In the genomic region with DNA sequence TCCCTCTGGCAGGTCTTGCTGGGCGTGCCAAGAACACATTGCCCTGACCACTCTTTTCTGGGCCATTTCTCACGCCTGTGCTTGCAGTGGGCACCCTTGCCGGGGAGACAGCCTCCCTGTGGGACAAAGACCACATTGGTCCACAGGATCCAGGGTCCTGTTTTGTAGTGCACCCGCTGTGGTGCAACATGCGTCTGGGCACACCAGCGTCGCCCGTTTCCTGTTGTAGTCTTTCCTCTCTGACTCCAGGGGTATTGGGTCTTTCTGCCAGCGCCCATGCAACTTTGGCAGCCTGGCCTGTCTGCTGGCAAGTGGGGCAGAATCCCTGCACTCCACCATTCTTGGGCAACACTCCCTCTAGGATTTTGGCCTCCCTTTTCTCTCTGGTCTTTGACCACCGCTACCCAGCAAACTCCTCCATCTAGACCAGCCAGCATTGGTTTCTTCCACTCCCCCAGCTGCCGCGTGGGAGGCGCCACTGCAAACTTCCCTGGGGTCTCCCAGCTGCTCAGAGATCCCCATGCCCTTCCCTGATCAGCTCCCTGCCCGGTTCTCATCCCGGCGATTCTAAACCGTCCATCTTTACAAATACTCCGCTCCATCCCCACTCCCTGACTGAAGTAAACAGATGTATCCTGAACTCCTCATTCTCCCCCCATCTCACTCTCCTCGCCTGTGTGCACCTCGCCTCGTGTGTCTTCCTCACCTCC, we compare ENCODE assay signal across 8 cellular contexts. TPM values are rescaled to one million over a fixed set of nuclear protein-coding genes. Genes with fewer than 3 reads are reported as not detected.
DNase-seq lines count a peak whose midpoint lies in the region; ATAC-seq, FAIRE-seq and TF ChIP-seq lines count a peak whose summit lies in the region.

No MANE protein-coding gene starts in this region.

- peaks cover 9% of the 10 kb centered on the region for H3K79me2 ChIP-seq in DND-41 (ENCODE audit: insufficient read depth, low read length)

- H3K27ac ChIP-seq in DND-41 (ENCODE audit: low read length), result peak overlapping the region; percentile 70; the same call in 1 of the 2 replicates
- no peak overlapping the region for H3K27ac ChIP-seq in SJSA1
- no peak overlapping the region for H3K27ac ChIP-seq in pancreas

- peak overlapping the region; percentile 94 for H2AFZ ChIP-seq in DND-41 (ENCODE audit: low read depth, low read length)

- H3K27me3 ChIP-seq in DND-41 (ENCODE audit: insufficient read depth, low read length, poor library complexity) (no peaks in the 10 kb centered on the region), SJSA1 (replicated peaks) (no peaks in the 10 kb centered on the region), pancreas (no peaks in the 10 kb centered on the region)

- no peak for FAIRE-seq in pancreas (lab: Jason Lieb, UNC)

- DNase-seq in DND-41, result no peak
- no peak for DNase-seq in SJSA1 (ENCODE audit: low read depth in 1 of 2, low spot score in 2 of 2)
- no peak for DNase-seq in fibroblast of pulmonary artery (ENCODE audit: low read depth)
- DNase-seq in pancreas, result peak in 2 of 6 donors; percentile 33 to 62
- no peak for DNase-seq in effector CD8-positive, alpha-beta T cell (lab: John Stamatoyannopoulos, UW)
- no peak for DNase-seq in ecto neural progenitor cell (ENCODE audit: low spot score)

- H4K20me1 ChIP-seq in DND-41 (ENCODE audit: insufficient read depth, low read length), result peaks cover 9% of the 10 kb centered on the region; the same call in 1 of the 2 replicates

- H3K4me3 ChIP-seq in DND-41 (ENCODE audit: low read depth in 1 of 2, low read length in 2 of 2) (peak overlapping the region; percentile 92 to 97; a peak in 3 of 4 replicates), SJSA1 (peak overlapping the region; percentile 85), fibroblast of pulmonary artery (replicated peaks; ENCODE audit: low read depth, low read length) (peak overlapping the region; percentile 91), pancreas (peak overlapping the region; percentile 66 to 99 (median 86))

- no peak for ATAC-seq in DND-41 (ENCODE audit: insufficient read depth, low read depth)
- ATAC-seq in pancreas, result no peak
- no peak for ATAC-seq in HG03354 (IDR thresholded peaks at IDR 0.05; ENCODE audit: poor library complexity, severe bottlenecking, unreplicated experiment)
- no peak for ATAC-seq in HG02970 (IDR thresholded peaks at IDR 0.05; ENCODE audit: low FRiP score, unreplicated experiment)

- H3K4me1 ChIP-seq in DND-41 (ENCODE audit: insufficient read depth, low read length) (peaks cover 28% of the 10 kb centered on the region), SJSA1 (replicated peaks) (peaks cover 14% of the 10 kb centered on the region), pancreas (peaks cover 0 to 15% (median 13%) of the 10 kb centered on the region in 3 donors)

- peak overlapping the region; percentile 92 for H3K4me2 ChIP-seq in DND-41 (ENCODE audit: insufficient read depth, low read length)

- 25 to 32% methylated on average over 21 of the region's 21 CpGs for whole genome bisulfite sequencing in pancreas, 2 donors

- TF ChIP-seq CTCF in DND-41 (IDR thresholded peaks at IDR 0.05; ENCODE audit: borderline replicate concordance, extremely low read depth, low read length, poor library complexity, severe bottlenecking) (no peak), fibroblast of pulmonary artery (IDR thresholded peaks at IDR 0.05; ENCODE audit: low read length, missing control alignments) (no peak), pancreas (IDR thresholded peaks at IDR 0.05) (no peak)

- no peaks in the 10 kb centered on the region for H3K9me3 ChIP-seq in DND-41 (ENCODE audit: insufficient read depth, low read length, severe bottlenecking)
- no peaks in the 10 kb centered on the region for H3K9me3 ChIP-seq in SJSA1 (replicated peaks)
- no peaks in the 10 kb centered on the region for H3K9me3 ChIP-seq in pancreas

- peak overlapping the region; percentile 59 for H3K9ac ChIP-seq in DND-41 (ENCODE audit: low read depth, low read length)

- intact Hi-C loops in pancreas (cut with DNase I), result loop anchor here in 2 of 3 donors (2.0 to 10.0 kb wide), 3 partner anchors 131 to 169 kb away; a partner anchor contains a TSS

- H3K36me3 ChIP-seq in DND-41 (ENCODE audit: insufficient read depth, low read length) (peaks cover 14% of the 10 kb centered on the region), SJSA1 (peaks cover 29% of the 10 kb centered on the region), pancreas (peaks cover 0 to 9% (median 4%) of the 10 kb centered on the region in 3 donors)

RNA-seq across cellular contexts. Expression of a gene that starts 1.2 kb away (rescaled TPM):
- total RNA-seq in SJSA1 (2014; rRNA removed; shearing (Covaris generic)), result 6.6 and 17.4 TPM in 2 replicates
- 10 to 100 TPM; 16.4 to 25.8 (median 21.8) TPM for total RNA-seq in pancreas
- polyA plus RNA-seq in pancreas, result 10 to 100 TPM; 16.5 to 33.3 TPM

RNA-seq across cellular contexts. Expression of a gene that starts 12.3 kb away (rescaled TPM):
- total RNA-seq in SJSA1 (2014; rRNA removed; shearing (Covaris generic)), result 2.0 and 2.2 TPM in 2 replicates
- 10 to 100 TPM in 1 of 6 donors, 1 to 10 TPM in 5; 2.6 to 11.2 (median 7.2) TPM for total RNA-seq in pancreas
- 10 to 100 TPM; 14.5 to 20.0 TPM for polyA plus RNA-seq in pancreas

RNA-seq across cellular contexts. Expression of a gene that starts 26.3 kb away (rescaled TPM):
- total RNA-seq in SJSA1 (2014; rRNA removed; shearing (Covaris generic)), result 19.5 and 23.7 TPM in 2 replicates
- 10 to 100 TPM in 2 of 6 donors, 1 to 10 TPM in 4; 6.7 to 12.4 (median 9.2) TPM for total RNA-seq in pancreas
- polyA plus RNA-seq in pancreas, result 10 to 100 TPM; 19.0 to 26.2 TPM

RNA-seq across cellular contexts. Expression of a gene that starts 28.7 kb away (rescaled TPM):
- total RNA-seq in SJSA1 (2014; rRNA removed; shearing (Covaris generic)), result 2.2 and 3.4 TPM in 2 replicates
- under 1 TPM; 0.25 to 0.51 (median 0.37) TPM for total RNA-seq in pancreas
- under 1 TPM; 0.11 to 0.12 TPM for polyA plus RNA-seq in pancreas
